9 cellular contexts compared by ENCODE assay signal in genomic region chr1:66334311-66334710, GRCh38.
DNase-seq lines count a peak whose midpoint lies in the region; ATAC-seq and TF ChIP-seq lines count a peak whose summit lies in the region.
"Had no signal": no experiment of that assay in that cellular context is flagged by ENCODE, and none has a peak within 500 bp of the region (broad histone marks: within the 10 kb centered on the region; RNA-seq: fewer than 3 reads in every experiment).

No MANE protein-coding gene starts in this region.

- no peaks in the 10 kb centered on the region for H4K20me1 ChIP-seq in hepatocyte (ENCODE audit: insufficient read depth, poor library complexity, severe bottlenecking)

- H3K27me3 ChIP-seq in hepatocyte: no peaks in the 10 kb centered on the region

- no peaks in the 10 kb centered on the region for H3K79me2 ChIP-seq in hepatocyte

- peak overlapping the region; percentile 74 for H3K4me2 ChIP-seq in hepatocyte

- no peaks in the 10 kb centered on the region for H3K9me2 ChIP-seq in hepatocyte (replicated peaks; ENCODE audit: insufficient read depth)

- 79% methylated on average over 2 of the region's 2 CpGs for WGBS in hepatocyte (ENCODE audit: low lambda C conversion rate, missing lambda C conversion rate)

- H2AFZ ChIP-seq in hepatocyte: no peak overlapping the region

- no peak for ATAC-seq in T-helper 17 cell
- no peak for ATAC-seq in stimulated activated naive B cell treated with anti-CD40 and anti-IgM and Interleukin-4, amounts not matched to agents 10 μg/mL and 1 μg/mL and 100 μg/mL, for 72 hours (replicated peaks)
- no peak for ATAC-seq in SK-N-SH treated with all-trans-retinoic acid at 6 μM for 48 hours

- peaks cover 0 to 3% of the 10 kb centered on the region in 2 donors for H3K9me3 Mint-ChIP-seq in stimulated activated naive B cell treated with anti-CD40 and anti-IgM and Interleukin-4, amounts not matched to agents 10 μg/mL and 1 μg/mL and 100 μg/mL, for 72 hours

- H3K9me3 ChIP-seq in T-helper 17 cell (ENCODE audit: control insufficient read depth, low read length, poor library complexity, severe bottlenecking) (no peaks in the 10 kb centered on the region), hepatocyte (ENCODE audit: low read depth) (no peaks in the 10 kb centered on the region)

- H3K4me1 Mint-ChIP-seq in T-helper 17 cell: peaks cover 52% of the 10 kb centered on the region
- H3K4me1 Mint-ChIP-seq in stimulated activated naive B cell treated with anti-CD40 and anti-IgM and Interleukin-4, amounts not matched to agents 10 μg/mL and 1 μg/mL and 100 μg/mL, for 72 hours: peaks cover 35 to 58% of the 10 kb centered on the region in 2 donors

- peak overlapping the region; percentile 98 for H3K27ac Mint-ChIP-seq in T-helper 17 cell
- peak overlapping the region; percentile 97 for H3K27ac Mint-ChIP-seq in stimulated activated naive B cell treated with anti-CD40 and anti-IgM and Interleukin-4, amounts not matched to agents 10 μg/mL and 1 μg/mL and 100 μg/mL, for 72 hours

- no peak overlapping the region for H3K4me3 ChIP-seq in hepatocyte

- H3K36me3 Mint-ChIP-seq in T-helper 17 cell (ENCODE audit: low read depth): peaks cover 5% of the 10 kb centered on the region
- peaks cover 11 to 20% of the 10 kb centered on the region in 2 donors for H3K36me3 Mint-ChIP-seq in stimulated activated naive B cell treated with anti-CD40 and anti-IgM and Interleukin-4, amounts not matched to agents 10 μg/mL and 1 μg/mL and 100 μg/mL, for 72 hours

- no peaks in the 10 kb centered on the region for H3K36me3 ChIP-seq in hepatocyte (replicated peaks; ENCODE audit: insufficient read depth, low read depth)

- no peak for TF ChIP-seq CTCF in hepatocyte (IDR thresholded peaks at IDR 0.05; ENCODE audit: poor library complexity)

- peaks cover 8% of the 10 kb centered on the region for H3K4me1 ChIP-seq in hepatocyte (ENCODE audit: insufficient read depth)

- no peaks in the 10 kb centered on the region for H3K27me3 Mint-ChIP-seq in T-helper 17 cell
- no peaks in the 10 kb centered on the region for H3K27me3 Mint-ChIP-seq in stimulated activated naive B cell treated with anti-CD40 and anti-IgM and Interleukin-4, amounts not matched to agents 10 μg/mL and 1 μg/mL and 100 μg/mL, for 72 hours

- DNase-seq in T-helper 17 cell: no peak
- DNase-seq in hepatocyte (ENCODE audit: low spot score): no peak
- no peak for DNase-seq in stimulated activated naive B cell treated with anti-CD40 and anti-IgM and Interleukin-4, amounts not matched to agents 10 μg/mL and 1 μg/mL and 100 μg/mL, for 72 hours
- DNase-seq in globus pallidus (ENCODE audit: low spot score): no peak
- DNase-seq in cerebellar cortex (ENCODE audit: low spot score): no peak
- DNase-seq: activated CD4-positive, alpha-beta T cell treated with anti-CD3 and anti-CD28 coated beads, Interleukin-2, amount 50 U/mL, for 48 hours; NCI-H82 had no signal

- H3K27ac ChIP-seq in hepatocyte: no peak overlapping the region

- TF ChIP-seq POLR2A in GM15510 (IDR thresholded peaks at IDR 0.05; ENCODE audit: borderline replicate concordance, extremely low read depth, insufficient read length): peak; percentile 3

- H3K4me3 Mint-ChIP-seq in T-helper 17 cell: peak overlapping the region; percentile 98
- peak overlapping the region; percentile 94 to 98 for H3K4me3 Mint-ChIP-seq in stimulated activated naive B cell treated with anti-CD40 and anti-IgM and Interleukin-4, amounts not matched to agents 10 μg/mL and 1 μg/mL and 100 μg/mL, for 72 hours

TF ChIP-seq in SK-N-SH treated with all-trans-retinoic acid at 6 μM for 48 hours, 23 proteins besides CTCF, POLR2A, EP300 and RAD21:
- no peak for TF ChIP-seq SNAI2 (CRISPR knock-in tag; IDR thresholded peaks at IDR 0.05)
- TF ChIP-seq BACH2 (CRISPR knock-in tag; IDR thresholded peaks at IDR 0.05; ENCODE audit: borderline replicate concordance): no peak
- no peak for TF ChIP-seq CSRNP3 (CRISPR knock-in tag; IDR thresholded peaks at IDR 0.05)
- no peak for TF ChIP-seq ZNF70 (CRISPR knock-in tag; IDR thresholded peaks at IDR 0.05)
- TF ChIP-seq OSR1 (CRISPR knock-in tag; IDR thresholded peaks at IDR 0.05): no peak
- TF ChIP-seq ARNTL (CRISPR knock-in tag; IDR thresholded peaks at IDR 0.05; ENCODE audit: borderline replicate concordance, low read depth): no peak
- TF ChIP-seq, protein P1, sequence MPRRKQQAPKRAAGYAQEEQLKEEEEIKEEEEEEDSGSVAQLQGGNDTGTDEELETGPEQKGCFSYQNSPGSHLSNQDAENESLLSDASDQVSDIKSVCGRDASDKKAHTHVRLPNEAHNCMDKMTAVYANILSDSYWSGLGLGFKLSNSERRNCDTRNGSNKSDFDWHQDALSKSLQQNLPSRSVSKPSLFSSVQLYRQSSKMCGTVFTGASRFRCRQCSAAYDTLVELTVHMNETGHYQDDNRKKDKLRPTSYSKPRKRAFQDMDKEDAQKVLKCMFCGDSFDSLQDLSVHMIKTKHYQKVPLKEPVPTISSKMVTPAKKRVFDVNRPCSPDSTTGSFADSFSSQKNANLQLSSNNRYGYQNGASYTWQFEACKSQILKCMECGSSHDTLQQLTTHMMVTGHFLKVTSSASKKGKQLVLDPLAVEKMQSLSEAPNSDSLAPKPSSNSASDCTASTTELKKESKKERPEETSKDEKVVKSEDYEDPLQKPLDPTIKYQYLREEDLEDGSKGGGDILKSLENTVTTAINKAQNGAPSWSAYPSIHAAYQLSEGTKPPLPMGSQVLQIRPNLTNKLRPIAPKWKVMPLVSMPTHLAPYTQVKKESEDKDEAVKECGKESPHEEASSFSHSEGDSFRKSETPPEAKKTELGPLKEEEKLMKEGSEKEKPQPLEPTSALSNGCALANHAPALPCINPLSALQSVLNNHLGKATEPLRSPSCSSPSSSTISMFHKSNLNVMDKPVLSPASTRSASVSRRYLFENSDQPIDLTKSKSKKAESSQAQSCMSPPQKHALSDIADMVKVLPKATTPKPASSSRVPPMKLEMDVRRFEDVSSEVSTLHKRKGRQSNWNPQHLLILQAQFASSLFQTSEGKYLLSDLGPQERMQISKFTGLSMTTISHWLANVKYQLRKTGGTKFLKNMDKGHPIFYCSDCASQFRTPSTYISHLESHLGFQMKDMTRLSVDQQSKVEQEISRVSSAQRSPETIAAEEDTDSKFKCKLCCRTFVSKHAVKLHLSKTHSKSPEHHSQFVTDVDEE (CRISPR knock-in tag; IDR thresholded peaks at IDR 0.05): no peak
